Comparison of ENCODE assay signal across 11 cellular contexts in genomic region chr11:2806351-2807058, GRCh38.
DNase-seq lines count a peak whose midpoint lies in the region; ATAC-seq and TF ChIP-seq lines count a peak whose summit lies in the region.
"Had no signal": no experiment of that assay in that cellular context is flagged by ENCODE, and none has a peak within 500 bp of the region (broad histone marks: within the 10 kb centered on the region; RNA-seq: fewer than 3 reads in every experiment).

No MANE protein-coding gene starts in this region.

- H3K4me1 ChIP-seq in GM23338 (ENCODE audit: insufficient read depth), result no peaks in the 10 kb centered on the region; the same call in 1 of the 2 replicates
- H3K4me1 ChIP-seq in body of pancreas, result peaks cover 22% of the 10 kb centered on the region
- peaks cover 8% of the 10 kb centered on the region for H3K4me1 ChIP-seq in psoas muscle

- DNase-seq in GM23338 (ENCODE audit: low spot score) (no peak), body of pancreas (peak; percentile 2 to 19 (median 10)), left kidney (ENCODE audit: low read depth, low spot score) (peak; percentile 63), psoas muscle (peak; percentile 12 to 56), iPS-NIHi7 (ENCODE audit: extremely low spot score) (no peak), NCI-H774 (lab: John Stamatoyannopoulos, UW) (no peak), NCI-H1694 (lab: John Stamatoyannopoulos, UW) (no peak)
- DNase-seq: NCI-H1417; NK-92 treated with Interleukin-12 subunit alpha and Interleukin-12 subunit beta, amount 100 ng/mL, for 24 hours had no signal

- no peaks in the 10 kb centered on the region for H3F3A ChIP-seq in GM23338 (replicated peaks; ENCODE audit: low read depth)

- H3K4me3 ChIP-seq in GM23338 (no peak overlapping the region), body of pancreas (no peak overlapping the region), psoas muscle (no peak overlapping the region)

- no peak for TF ChIP-seq POLR2A in body of pancreas (IDR thresholded peaks at IDR 0.05)

- peaks cover 43% of the 10 kb centered on the region for H3K27me3 Mint-ChIP-seq in GM23338 (ENCODE audit: insufficient read depth, low read depth, poor library complexity)

- H3K27ac ChIP-seq in GM23338 (ENCODE audit: low read depth), result no peak overlapping the region
- H3K27ac ChIP-seq in body of pancreas, result peak overlapping the region; percentile 61 to 75 (median 72)
- H3K27ac ChIP-seq in psoas muscle, result no peak overlapping the region
- H3K27ac ChIP-seq: thoracic aorta had no signal

- H3K4me3 Mint-ChIP-seq in GM23338, result no peak overlapping the region

- ATAC-seq in GM23338 (peak; percentile 47), body of pancreas (peak; percentile 4), psoas muscle (no peak), GM21528 (IDR thresholded peaks at IDR 0.05; ENCODE audit: low FRiP score, unreplicated experiment) (no peak)

- no peaks in the 10 kb centered on the region for H3K79me2 ChIP-seq in GM23338 (replicated peaks; ENCODE audit: insufficient read depth)

- WGBS in body of pancreas, 2 donors, result 70 to 71% methylated on average over 23 to 26 of the region's 26 CpGs
- WGBS in psoas muscle, 3 donors, result 73 to 80% (median 73%) methylated on average over 26 of the region's 26 CpGs

- no peak overlapping the region for H3K4me2 ChIP-seq in GM23338

- H2AFZ ChIP-seq in GM23338, result no peak overlapping the region

- intact Hi-C loops in body of pancreas (cut with DNase I), result no loop called here
- intact Hi-C loops in psoas muscle (cut with DNase I), result no loop called here

- no peaks in the 10 kb centered on the region for H3K9me2 ChIP-seq in GM23338 (ENCODE audit: insufficient read depth)

- H4K20me1 ChIP-seq in GM23338 (replicated peaks; ENCODE audit: insufficient read depth), result no peaks in the 10 kb centered on the region

- peaks cover 12% of the 10 kb centered on the region for H3K27me3 ChIP-seq in GM23338 (ENCODE audit: insufficient read depth)
- no peaks in the 10 kb centered on the region for H3K27me3 ChIP-seq in body of pancreas
- peaks cover 0 to 20% (median 10%) of the 10 kb centered on the region in 3 donors for H3K27me3 ChIP-seq in psoas muscle (ENCODE audit: insufficient read depth in 3 of 3, low read length in 2 of 3)

- no peak overlapping the region for H3K27ac Mint-ChIP-seq in GM23338

- H3K36me3 Mint-ChIP-seq in GM23338 (ENCODE audit: low read depth), result no peaks in the 10 kb centered on the region; the same call in 2 of the 3 replicates

- no peaks in the 10 kb centered on the region for H3K36me3 ChIP-seq in GM23338 (ENCODE audit: insufficient read depth)
- H3K36me3 ChIP-seq in body of pancreas (replicated peaks in 1 of 2; ENCODE audit: insufficient read depth in 1 of 2, low read depth in 2 of 2), result no peaks in the 10 kb centered on the region
- no peaks in the 10 kb centered on the region for H3K36me3 ChIP-seq in psoas muscle (ENCODE audit: insufficient read depth in 1 of 2, low read depth in 1 of 2)
- H3K36me3 ChIP-seq: thoracic aorta had no signal

- TF ChIP-seq CTCF in GM23338 (conservative IDR thresholded peaks at IDR 0.05; ENCODE audit: low read depth in 2 of 2) (no peak), body of pancreas (IDR thresholded peaks at IDR 0.05) (no peak), psoas muscle (IDR thresholded peaks at IDR 0.05) (no peak)

- no peaks in the 10 kb centered on the region for H3K9me3 ChIP-seq in body of pancreas
- no peaks in the 10 kb centered on the region for H3K9me3 ChIP-seq in psoas muscle
- H3K9me3 ChIP-seq: thoracic aorta had no signal

- no peaks in the 10 kb centered on the region for H3K9me3 Mint-ChIP-seq in GM23338

- H3K4me1 Mint-ChIP-seq in GM23338, result peaks cover 19% of the 10 kb centered on the region

TF ChIP-seq in GM23338, 12 proteins besides CTCF, POLR2A, EP300 and RAD21:
- no peak for TF ChIP-seq EZH2 (IDR thresholded peaks at IDR 0.05; ENCODE audit: low read depth, unreplicated experiment)
TF ChIP-seq in GM23338: peak in this region for 0.

Comparison
In these comparisons a context has a peak if more than half of its experiments do, and no peak if none do; other contexts are left out.
1. ATAC-seq: peak in GM23338 (single experiment) and body of pancreas (single experiment); none in psoas muscle (0 of 4) and GM21528 (single experiment).
2. DNase-seq: peak in body of pancreas (4 of 4), left kidney (single experiment) and psoas muscle (2 of 2); none in GM23338 (single experiment), iPS-NIHi7 (single experiment), NCI-H774 (single experiment) and NCI-H1694 (single experiment).
3. H3K27ac ChIP-seq: peak in body of pancreas (4 of 4); none in GM23338 (single experiment) and psoas muscle (single experiment).